ENCODE assay signal across 18 cellular contexts in genomic region chr17:78832541-78832810, GRCh38. TPM values are rescaled to one million over a fixed set of nuclear protein-coding genes. Genes with fewer than 3 reads are reported as not detected.
DNase-seq lines count a peak whose midpoint lies in the region; ATAC-seq, FAIRE-seq and TF ChIP-seq lines count a peak whose summit lies in the region.
"Had no signal": no experiment of that assay in that cellular context is flagged by ENCODE, and none has a peak within 500 bp of the region (broad histone marks: within the 10 kb centered on the region; RNA-seq: fewer than 3 reads in every experiment).

No MANE protein-coding gene starts in this region.

- peak overlapping the region; percentile 1 for H3K27ac Mint-ChIP-seq in CD4-positive, alpha-beta T cell
- peak overlapping the region; percentile 37 for H3K27ac Mint-ChIP-seq in type B pancreatic cell

- CTCF ChIA-PET in HepG2 (lab: Yijun Ruan, JAX; ENCODE audit: low intra/inter-chr PET ratio, low total read pairs): no interaction called here
- CTCF ChIA-PET in CD4-positive, alpha-beta T cell (lab: Charles Lee): no interaction called here

- peaks cover 55% of the 10 kb centered on the region for H3K4me1 Mint-ChIP-seq in CD4-positive, alpha-beta T cell (ENCODE audit: low read depth)
- H3K4me1 Mint-ChIP-seq in type B pancreatic cell (ENCODE audit: unreplicated experiment): no peaks in the 10 kb centered on the region

- no peaks in the 10 kb centered on the region for H3K9me3 Mint-ChIP-seq in CD4-positive, alpha-beta T cell
- no peaks in the 10 kb centered on the region for H3K9me3 Mint-ChIP-seq in type B pancreatic cell
- H3K9me3 Mint-ChIP-seq: CD4-positive, alpha-beta memory T cell had no signal

- POLR2A ChIA-PET in HepG2 (lab: Yijun Ruan, JAX): interaction anchor here (1.0 to 2.3 kb wide), 3 partner anchors 8 to 13 kb away, joined by 4 to 23 read pairs (median 4); partner anchors contain the start of gene USP36
- POLR2A ChIA-PET in CD4-positive, alpha-beta T cell (lab: Charles Lee): no interaction called here

- TF ChIP-seq EP300 in HepG2 (IDR thresholded peaks at IDR 0.05; ENCODE audit: low read depth in 2 of 2, low read length in 2 of 2) (no peak), HepG2 (CRISPR knock-in tag; IDR thresholded peaks at IDR 0.05; ENCODE audit: borderline replicate concordance) (no peak)

- peaks cover 56 to 89% of the 10 kb centered on the region in 2 experiments for H3K36me3 ChIP-seq in HepG2 (replicated peaks in 1 of 2; ENCODE audit: control insufficient read depth in 1 of 2, insufficient read depth in 2 of 2, low read length in 2 of 2)
- H3K36me3 ChIP-seq in right lobe of liver: peaks cover 7 to 89% (median 38%) of the 10 kb centered on the region in 4 donors
- peaks cover 4 to 100% (median 85%) of the 10 kb centered on the region in 9 donors for H3K36me3 ChIP-seq in heart right ventricle

- peak overlapping the region; percentile 14; the same call in 1 of the 2 replicates for H3K9ac ChIP-seq in HepG2 (ENCODE audit: insufficient read depth, low read depth, low read length)

- TF ChIP-seq POLR2A in HepG2 (IDR thresholded peaks at IDR 0.05; ENCODE audit: insufficient read depth in 1 of 2, low read depth in 2 of 2, low read length in 2 of 2) (no peak), right lobe of liver (IDR thresholded peaks at IDR 0.05) (no peak)

- no TSS peak for BruUV-seq in HepG2 (replicated peaks; lab: Mats Ljungman, UMichigan)

- intact Hi-C loops in HepG2 (cut with micrococcal nuclease; ENCODE audit: unreplicated experiment): no loop called here
- intact Hi-C loops in right lobe of liver (cut with DNase I): no loop called here
- intact Hi-C loops in CD4-positive, alpha-beta T cell (cut with DNase I, micrococcal nuclease): no loop called here
- intact Hi-C loops in heart right ventricle (cut with DNase I): no loop called here

- peaks cover 35% of the 10 kb centered on the region for H3K79me2 ChIP-seq in HepG2 (ENCODE audit: insufficient read depth, low read length)

- no peak for FAIRE-seq in HepG2 (lab: Jason Lieb, UNC)
- FAIRE-seq: GM12891, GM18507, H54 had no signal

- H3K9me3 ChIP-seq in HepG2 (ENCODE audit: low read length) (no peaks in the 10 kb centered on the region), right lobe of liver (no peaks in the 10 kb centered on the region), heart right ventricle (no peaks in the 10 kb centered on the region)
- no peaks in the 10 kb centered on the region for H3K9me3 ChIP-seq in CD4-positive, alpha-beta T cell (ENCODE audit: control insufficient read depth, low read length)
- H3K9me3 ChIP-seq: HAP-1 had no signal

- peak overlapping the region; percentile 48 for H3K27ac ChIP-seq in HepG2 (ENCODE audit: extremely low read length, insufficient read depth, low read length)
- no peak overlapping the region for H3K27ac ChIP-seq in right lobe of liver
- H3K27ac ChIP-seq in CD4-positive, alpha-beta T cell (ENCODE audit: low read depth, low read length): no peak overlapping the region
- H3K27ac ChIP-seq in VCaP: peak overlapping the region; percentile 70
- no peak overlapping the region for H3K27ac ChIP-seq in heart right ventricle

- TF ChIP-seq RAD21 in HepG2 (CRISPR knock-in tag; IDR thresholded peaks at IDR 0.05): no peak

- H3K4me3 ChIP-seq in HepG2 (replicated peaks in 1 of 3; ENCODE audit: insufficient read depth in 1 of 3, low read depth in 2 of 3, low read length in 3 of 3): no peak overlapping the region
- H3K4me3 ChIP-seq in right lobe of liver: no peak overlapping the region
- no peak overlapping the region for H3K4me3 ChIP-seq in heart right ventricle
- H3K4me3 ChIP-seq: HAP-1 had no signal

- H3K27me3 Mint-ChIP-seq in CD4-positive, alpha-beta T cell: no peaks in the 10 kb centered on the region
- H3K27me3 Mint-ChIP-seq in type B pancreatic cell: no peaks in the 10 kb centered on the region
- H3K27me3 Mint-ChIP-seq: CD4-positive, alpha-beta memory T cell had no signal

- H4K20me1 ChIP-seq in HepG2 (ENCODE audit: insufficient read depth, low read length): peaks cover 4% of the 10 kb centered on the region; the same call in 1 of the 2 replicates

- peaks cover 27% of the 10 kb centered on the region for H3K4me1 ChIP-seq in HepG2 (ENCODE audit: insufficient read depth, low read length)
- no peaks in the 10 kb centered on the region for H3K4me1 ChIP-seq in right lobe of liver
- H3K4me1 ChIP-seq in heart right ventricle: peaks cover 0 to 7% (median 0%) of the 10 kb centered on the region in 9 donors
- H3K4me1 ChIP-seq: HAP-1 had no signal

- peak; percentile 22 for ATAC-seq in HepG2
- no peak for ATAC-seq in right lobe of liver
- no peak for ATAC-seq in CD4-positive, alpha-beta T cell (ENCODE audit: poor library complexity)
- ATAC-seq in GM21515 (IDR thresholded peaks at IDR 0.05; ENCODE audit: unreplicated experiment): no peak
- no peak for ATAC-seq in heart right ventricle

- no peak for DNase-seq in HepG2 (ENCODE audit: low spot score)
- DNase-seq in right lobe of liver: no peak
- no peak for DNase-seq in CD4-positive, alpha-beta T cell
- no peak for DNase-seq in type B pancreatic cell (ENCODE audit: extremely low spot score, unreplicated experiment)
- no peak for DNase-seq in heart right ventricle
- no peak for DNase-seq in NCI-H2227 (lab: John Stamatoyannopoulos, UW; ENCODE audit: unreplicated experiment)
- DNase-seq: C1 segment of cervical spinal cord; Calu3; CD4-positive, alpha-beta memory T cell; DMS79 treated with DMSO at 0.1 percent for 48 hours; GF-D8; GOT3 had no signal

- no peak overlapping the region for H2AFZ ChIP-seq in HepG2 (ENCODE audit: low read length)

- 94% methylated on average over 2 of the region's 2 CpGs for WGBS in HepG2 (ENCODE audit: low lambda C conversion rate)
- WGBS in right lobe of liver (ENCODE audit: insufficient coverage, low coverage, low lambda C conversion rate, missing lambda C conversion rate): 100% methylated on average over 2 of the region's 2 CpGs
- 92 to 93% methylated on average over 2 of the region's 2 CpGs for WGBS in heart right ventricle, 2 donors

- H3K27me3 ChIP-seq in HepG2 (ENCODE audit: control insufficient read depth in 1 of 2, insufficient read depth in 2 of 2, low read length in 2 of 2) (no peaks in the 10 kb centered on the region), right lobe of liver (no peaks in the 10 kb centered on the region), heart right ventricle (no peaks in the 10 kb centered on the region)
- no peaks in the 10 kb centered on the region for H3K27me3 ChIP-seq in CD4-positive, alpha-beta T cell (ENCODE audit: control insufficient read depth, insufficient read depth, low read length)

- TF ChIP-seq CTCF in HepG2 (CRISPR knock-in tag; IDR thresholded peaks at IDR 0.05): no peak
- TF ChIP-seq CTCF in right lobe of liver (IDR thresholded peaks at IDR 0.05): no peak
- no peak for TF ChIP-seq CTCF in CD4-positive, alpha-beta T cell (IDR thresholded peaks at IDR 0.05)
- no peak for TF ChIP-seq CTCF in VCaP (conservative IDR thresholded peaks at IDR 0.05)
- TF ChIP-seq CTCF in type B pancreatic cell (conservative IDR thresholded peaks at IDR 0.05): no peak
- TF ChIP-seq CTCF in heart right ventricle (IDR thresholded peaks at IDR 0.05): no peak

- H3K36me3 Mint-ChIP-seq in CD4-positive, alpha-beta T cell (ENCODE audit: low read depth): peaks cover 99% of the 10 kb centered on the region
- H3K36me3 Mint-ChIP-seq in type B pancreatic cell: peaks cover 28% of the 10 kb centered on the region

- H3K4me3 Mint-ChIP-seq in CD4-positive, alpha-beta T cell: peak overlapping the region; percentile 13
- H3K4me3 Mint-ChIP-seq in type B pancreatic cell: no peak overlapping the region
- H3K4me3 Mint-ChIP-seq: CD4-positive, alpha-beta memory T cell had no signal

- H3K4me2 ChIP-seq in HepG2 (ENCODE audit: low read depth, low read length): no peak overlapping the region

- in situ Hi-C loops in HepG2 (cut with HindIII; ENCODE audit: extremely low pct_ligation_motif_present, low pct_unique_long_range_greater_than_20kb): no loop called here

RNA-seq across cellular contexts. Expression of gene USP36, which starts 8.1 kb away (rescaled TPM):
- total RNA-seq in HepG2 (2016; rRNA removed; fragmentation: Illumina TruSeq; extraction: Trizol): 29.6 and 30.7 TPM in 2 replicates
- 17.6 and 21.4 TPM in 2 replicates for total RNA-seq in HepG2 (2016; cell fraction: cytosol; rRNA removed; fragmentation: Illumina TruSeq; extraction: Trizol; ENCODE audit: low read depth)
- total RNA-seq in HepG2 (2016; cell fraction: insoluble cytoplasmic fraction; rRNA removed; fragmentation: Illumina TruSeq; extraction: Trizol): 29.5 and 30.6 TPM in 2 replicates
- 23.9 and 28.0 TPM in 2 replicates for total RNA-seq in HepG2 (2016; cell fraction: membrane; rRNA removed; fragmentation: Illumina TruSeq; extraction: Trizol)
- 45.6 and 50.9 TPM in 2 replicates for total RNA-seq in HepG2 (2016; cell fraction: nucleus; rRNA removed; fragmentation: Illumina TruSeq; extraction: Trizol)
- polyA plus RNA-seq in HepG2 (2011; rRNA removed): 45.9 and 49.4 TPM in 2 replicates
- polyA plus RNA-seq in HepG2 (2011; cell fraction: cytosol; rRNA removed): 22.4 and 27.2 TPM in 2 replicates
- 148 and 160 TPM in 2 replicates for polyA plus RNA-seq in HepG2 (2011; cell fraction: nucleus; rRNA removed)
- 49.1 and 55.7 TPM in 2 replicates for polyA plus RNA-seq in HepG2 (2012)
- 1.6 and 2.3 TPM in 2 replicates for polyA plus RNA-seq in HepG2 (2016; cell fraction: cytosol; fragmentation: Illumina TruSeq; extraction: Trizol; ENCODE audit: low read depth)
- 22.1 and 28.5 TPM in 2 replicates for polyA plus RNA-seq in HepG2 (2016; cell fraction: insoluble cytoplasmic fraction; fragmentation: Illumina TruSeq; extraction: Trizol; ENCODE audit: low read depth)
- polyA plus RNA-seq in HepG2 (2016; cell fraction: membrane; fragmentation: Illumina TruSeq; extraction: Trizol; ENCODE audit: low read depth): 6.8 and 7.2 TPM in 2 replicates
- 90.2 and 93.2 TPM in 2 replicates for polyA plus RNA-seq in HepG2 (2016; cell fraction: nucleus; fragmentation: Illumina TruSeq; extraction: Trizol; ENCODE audit: insufficient read depth, low read depth)
- 82.7 and 86.0 TPM in 2 replicates for polyA minus RNA-seq in HepG2 (2011; rRNA and poly(A)+ RNA removed; ENCODE audit: low replicate concordance)
- polyA minus RNA-seq in HepG2 (2011; cell fraction: cytosol; rRNA and poly(A)+ RNA removed): 18.0 and 21.4 TPM in 2 replicates
- polyA minus RNA-seq in HepG2 (2011; cell fraction: nucleus; rRNA and poly(A)+ RNA removed): 71.6 and 79.7 TPM in 2 replicates
- 10 to 100 TPM; 12.7 to 27.8 (median 18.7) TPM for total RNA-seq in right lobe of liver
- total RNA-seq in CD4-positive, alpha-beta T cell: 100 to 1,000 TPM; 489 to 494 TPM
- 53.4 and 58.6 TPM in 2 replicates for total RNA-seq in type B pancreatic cell (ENCODE audit: low replicate concordance)
- 10 to 100 TPM; 20.1 to 28.8 (median 24.9) TPM for total RNA-seq in heart right ventricle
- polyA plus RNA-seq in heart right ventricle: 10 to 100 TPM; 10.0 to 15.4 TPM

RNA-seq across cellular contexts. Expression of gene CYTH1, which starts 50.4 kb away (rescaled TPM):
- total RNA-seq in HepG2 (2016; rRNA removed; fragmentation: Illumina TruSeq; extraction: Trizol): 20.1 and 21.3 TPM in 2 replicates
- total RNA-seq in HepG2 (2016; cell fraction: cytosol; rRNA removed; fragmentation: Illumina TruSeq; extraction: Trizol; ENCODE audit: low read depth): 4.6 and 4.8 TPM in 2 replicates
- 20.2 and 20.6 TPM in 2 replicates for total RNA-seq in HepG2 (2016; cell fraction: insoluble cytoplasmic fraction; rRNA removed; fragmentation: Illumina TruSeq; extraction: Trizol)
- 12.9 and 13.2 TPM in 2 replicates for total RNA-seq in HepG2 (2016; cell fraction: membrane; rRNA removed; fragmentation: Illumina TruSeq; extraction: Trizol)
- 21.3 and 24.7 TPM in 2 replicates for total RNA-seq in HepG2 (2016; cell fraction: nucleus; rRNA removed; fragmentation: Illumina TruSeq; extraction: Trizol)
- polyA plus RNA-seq in HepG2 (2011; rRNA removed): 48.9 and 66.5 TPM in 2 replicates
- 36.2 and 36.3 TPM in 2 replicates for polyA plus RNA-seq in HepG2 (2011; cell fraction: cytosol; rRNA removed)
- polyA plus RNA-seq in HepG2 (2011; cell fraction: nucleus; rRNA removed): 233 and 263 TPM in 2 replicates
- polyA plus RNA-seq in HepG2 (2012): 33.2 and 38.1 TPM in 2 replicates
- polyA plus RNA-seq in HepG2 (2016; cell fraction: cytosol; fragmentation: Illumina TruSeq; extraction: Trizol; ENCODE audit: low read depth): 2.0 TPM in 2 replicates
- polyA plus RNA-seq in HepG2 (2016; cell fraction: insoluble cytoplasmic fraction; fragmentation: Illumina TruSeq; extraction: Trizol; ENCODE audit: low read depth): 22.9 and 27.1 TPM in 2 replicates
- 7.5 and 8.2 TPM in 2 replicates for polyA plus RNA-seq in HepG2 (2016; cell fraction: membrane; fragmentation: Illumina TruSeq; extraction: Trizol; ENCODE audit: low read depth)
- polyA plus RNA-seq in HepG2 (2016; cell fraction: nucleus; fragmentation: Illumina TruSeq; extraction: Trizol; ENCODE audit: insufficient read depth, low read depth): 48.3 and 49.0 TPM in 2 replicates
- 20.1 and 43.0 TPM in 2 replicates for polyA minus RNA-seq in HepG2 (2011; rRNA and poly(A)+ RNA removed; ENCODE audit: low replicate concordance)
- polyA minus RNA-seq in HepG2 (2011; cell fraction: cytosol; rRNA and poly(A)+ RNA removed): 16.4 and 17.8 TPM in 2 replicates
- polyA minus RNA-seq in HepG2 (2011; cell fraction: nucleus; rRNA and poly(A)+ RNA removed): 66.4 and 72.6 TPM in 2 replicates
- 10 to 100 TPM; 14.8 to 46.2 (median 28.8) TPM for total RNA-seq in right lobe of liver
- 100 to 1,000 TPM; 521 to 525 TPM for total RNA-seq in CD4-positive, alpha-beta T cell
- total RNA-seq in type B pancreatic cell (ENCODE audit: low replicate concordance): 18.8 and 30.3 TPM in 2 replicates
- 10 to 100 TPM; 23.5 to 46.9 (median 34.8) TPM for total RNA-seq in heart right ventricle
- polyA plus RNA-seq in heart right ventricle: 10 to 100 TPM; 22.3 to 31.5 TPM

Comparison
In these comparisons a context has a peak if more than half of its experiments do, and no peak if none do; other contexts are left out.
1. H3K27ac ChIP-seq: peak in HepG2 (single experiment) and VCaP (single experiment); none in right lobe of liver (0 of 3), CD4-positive, alpha-beta T cell (single experiment) and heart right ventricle (0 of 10).
2. RNA of gene CYTH1, which starts 50.4 kb away (total RNA-seq): 521 to 525 TPM in CD4-positive, alpha-beta T cell; 23.5 to 46.9 TPM in heart right ventricle, 18.8 to 30.3 TPM in type B pancreatic cell, 14.8 to 46.2 TPM in right lobe of liver and 4.6 to 24.7 TPM in HepG2; every median in the first group is over 10 times any median in the second.